12 cellular contexts compared by ENCODE assay signal in genomic region chr10:92208736-92209135, GRCh38.
DNase-seq lines count a peak whose midpoint lies in the region; ATAC-seq and TF ChIP-seq lines count a peak whose summit lies in the region.
"Had no signal": no experiment of that assay in that cellular context is flagged by ENCODE, and none has a peak within 500 bp of the region (broad histone marks: within the 10 kb centered on the region; RNA-seq: fewer than 3 reads in every experiment).

No MANE protein-coding gene starts in this region.

- no peaks in the 10 kb centered on the region for H3K27me3 Mint-ChIP-seq in activated CD8-positive, alpha-beta memory T cell treated with anti-CD3 and anti-CD28 coated beads, Interleukin-2, amount 10 ng/mL, durations not matched to agents 7 days and 5 days
- H3K27me3 Mint-ChIP-seq: central memory CD8-positive, alpha-beta T cell had no signal

- POLR2A ChIA-PET in SK-N-SH (lab: Yijun Ruan, JAX), result no interaction called here

- H3K79me2 ChIP-seq in SK-N-SH (ENCODE audit: insufficient read depth) (0 out of 2 replicates have a peak, but pooled peaks cover 6% of the 10 kb centered on the region), osteoblast (ENCODE audit: insufficient read depth, low read length) (no peaks in the 10 kb centered on the region)

- H3F3A ChIP-seq in SK-N-SH (replicated peaks; ENCODE audit: insufficient read depth), result peaks cover 27% of the 10 kb centered on the region

- TF ChIP-seq EP300 in SK-N-SH (IDR thresholded peaks at IDR 0.05; ENCODE audit: borderline replicate concordance in 1 of 2, low read depth in 1 of 2, low read length in 1 of 2), result no peak

- no peak overlapping the region for H3K9ac ChIP-seq in SK-N-SH

- H3K4me2 ChIP-seq in SK-N-SH, result no peak overlapping the region; the same call in 1 of the 2 replicates
- H3K4me2 ChIP-seq in osteoblast (ENCODE audit: insufficient read depth, low read length), result no peak overlapping the region

- no peaks in the 10 kb centered on the region for H3K9me3 Mint-ChIP-seq in activated CD8-positive, alpha-beta memory T cell treated with anti-CD3 and anti-CD28 coated beads, Interleukin-2, amount 10 ng/mL, durations not matched to agents 7 days and 5 days (ENCODE audit: low read depth)
- H3K9me3 Mint-ChIP-seq: central memory CD8-positive, alpha-beta T cell had no signal

- H3K4me3 Mint-ChIP-seq in activated CD8-positive, alpha-beta memory T cell treated with anti-CD3 and anti-CD28 coated beads, Interleukin-2, amount 10 ng/mL, durations not matched to agents 7 days and 5 days, result no peak overlapping the region
- H3K4me3 Mint-ChIP-seq: central memory CD8-positive, alpha-beta T cell had no signal

- H4K20me1 ChIP-seq in SK-N-SH (ENCODE audit: insufficient read depth) (no peaks in the 10 kb centered on the region), osteoblast (ENCODE audit: insufficient read depth, low read length) (no peaks in the 10 kb centered on the region)

- H3K4me3 ChIP-seq in left ventricle myocardium inferior (no peak overlapping the region), right atrium auricular region (no peak overlapping the region), SK-N-SH (ENCODE audit: low read depth in 2 of 2, low read length in 1 of 2) (no peak overlapping the region), fibroblast of pulmonary artery (replicated peaks; ENCODE audit: low read depth, low read length) (no peak overlapping the region), osteoblast (ENCODE audit: insufficient read depth, low read length) (no peak overlapping the region)
- H3K4me3 ChIP-seq: upper lobe of left lung had no signal

- CTCF ChIA-PET in SK-N-SH (lab: Yijun Ruan, JAX), result interaction anchor here (1.1 kb wide), 2 partner anchors 12 to 23 kb away, joined by 3 to 4 read pairs; no protein-coding TSS in a partner anchor
- CTCF ChIA-PET in activated CD8-positive, alpha-beta memory T cell treated with anti-CD3 and anti-CD28 coated beads, Interleukin-2, amount 10 ng/mL, durations not matched to agents 7 days and 5 days (lab: Charles Lee), result interaction anchor here (1.1 to 1.2 kb wide), 2 partner anchors 12 to 84 kb away, joined by 3 to 4 read pairs; no protein-coding TSS in a partner anchor

- H3K4me1 Mint-ChIP-seq in activated CD8-positive, alpha-beta memory T cell treated with anti-CD3 and anti-CD28 coated beads, Interleukin-2, amount 10 ng/mL, durations not matched to agents 7 days and 5 days, result peaks cover 22% of the 10 kb centered on the region

- DNase-seq in left ventricle myocardium inferior (no peak), right atrium auricular region (ENCODE audit: low spot score) (no peak), SK-N-SH (no peak), fibroblast of pulmonary artery (ENCODE audit: low read depth) (peak; percentile 27), NCI-H524 treated with DMSO at 0.1 percent for 48 hours (lab: John Stamatoyannopoulos, UW) (no peak), osteoblast (ENCODE audit: insufficient read length, low spot score, missing footprints) (no peak)
- DNase-seq in activated CD8-positive, alpha-beta memory T cell treated with anti-CD3 and anti-CD28 coated beads, Interleukin-2, amount 10 ng/mL, durations not matched to agents 7 days and 5 days, result no peak
- DNase-seq: activated effector memory CD4-positive, alpha-beta T cell treated with Interleukin-2 at 50 U/mL for 16 hours; mesendoderm; upper lobe of left lung had no signal

- H3K27me3 ChIP-seq in left ventricle myocardium inferior (ENCODE audit: low read depth), result no peaks in the 10 kb centered on the region
- H3K27me3 ChIP-seq in right atrium auricular region, result no peaks in the 10 kb centered on the region
- H3K27me3 ChIP-seq in SK-N-SH (ENCODE audit: insufficient read depth), result no peaks in the 10 kb centered on the region
- H3K27me3 ChIP-seq in osteoblast (ENCODE audit: insufficient read depth, low read length), result no peaks in the 10 kb centered on the region
- H3K27me3 ChIP-seq: upper lobe of left lung had no signal

- H3K36me3 Mint-ChIP-seq in activated CD8-positive, alpha-beta memory T cell treated with anti-CD3 and anti-CD28 coated beads, Interleukin-2, amount 10 ng/mL, durations not matched to agents 7 days and 5 days, result peaks cover 10% of the 10 kb centered on the region

- TF ChIP-seq CTCF in left ventricle myocardium inferior (IDR thresholded peaks at IDR 0.05; ENCODE audit: borderline replicate concordance) (no peak), right atrium auricular region (IDR thresholded peaks at IDR 0.05) (no peak), SK-N-SH (IDR thresholded peaks at IDR 0.05) (no peak), fibroblast of pulmonary artery (IDR thresholded peaks at IDR 0.05; ENCODE audit: low read length, missing control alignments) (no peak), osteoblast (IDR thresholded peaks at IDR 0.05; ENCODE audit: extremely low read depth, low read depth, low read length) (no peak)

- H3K36me3 ChIP-seq in left ventricle myocardium inferior (peaks cover 8% of the 10 kb centered on the region), right atrium auricular region (no peaks in the 10 kb centered on the region), SK-N-SH (replicated peaks in 1 of 2; ENCODE audit: control insufficient read depth in 1 of 2, insufficient read depth in 2 of 2, low read length in 1 of 2) (no peaks in the 10 kb centered on the region), osteoblast (ENCODE audit: insufficient read depth, low read length) (no peaks in the 10 kb centered on the region)
- H3K36me3 ChIP-seq: upper lobe of left lung had no signal

- peaks cover 40% of the 10 kb centered on the region for H3K4me1 ChIP-seq in left ventricle myocardium inferior
- peaks cover 0 to 18% of the 10 kb centered on the region in 2 donors for H3K4me1 ChIP-seq in right atrium auricular region
- H3K4me1 ChIP-seq in SK-N-SH (ENCODE audit: control insufficient read depth in 1 of 2, insufficient read depth in 2 of 2, low read depth in 1 of 2, low read length in 1 of 2), result peaks cover 0 to 19% of the 10 kb centered on the region in 2 experiments; a peak in 2 of 4 replicates
- H3K4me1 ChIP-seq in osteoblast (ENCODE audit: insufficient read depth, low read length), result no peaks in the 10 kb centered on the region

- no peak for ATAC-seq in activated CD8-positive, alpha-beta memory T cell treated with anti-CD3 and anti-CD28 coated beads, Interleukin-2, amount 10 ng/mL, durations not matched to agents 7 days and 5 days
- ATAC-seq in HG03460 (IDR thresholded peaks at IDR 0.05; ENCODE audit: unreplicated experiment), result no peak

- H3K9me2 ChIP-seq in SK-N-SH, result no peaks in the 10 kb centered on the region

- 52% methylated on average over 3 of the region's 3 CpGs for WGBS in SK-N-SH (ENCODE audit: low lambda C conversion rate)

- H2AFZ ChIP-seq in SK-N-SH (ENCODE audit: low read depth) (no peak overlapping the region), osteoblast (ENCODE audit: low read length) (no peak overlapping the region)

- no peak for TF ChIP-seq RAD21 in SK-N-SH (IDR thresholded peaks at IDR 0.05; ENCODE audit: low read length)

- H3K27ac ChIP-seq in left ventricle myocardium inferior (replicated peaks), result peak overlapping the region; percentile 2
- H3K27ac ChIP-seq in right atrium auricular region, result peak overlapping the region in 1 of 2 donors; percentile 6
- H3K27ac ChIP-seq in SK-N-SH (ENCODE audit: low read depth in 2 of 2, low read length in 1 of 2), result peak overlapping the region in 1 of 2 experiments; percentile 79; a peak in 2 of 4 replicates
- H3K27ac ChIP-seq in osteoblast (ENCODE audit: low read depth, low read length), result no peak overlapping the region

- no peak overlapping the region for H3K27ac Mint-ChIP-seq in activated CD8-positive, alpha-beta memory T cell treated with anti-CD3 and anti-CD28 coated beads, Interleukin-2, amount 10 ng/mL, durations not matched to agents 7 days and 5 days

- intact Hi-C loops in left ventricle myocardium inferior (cut with micrococcal nuclease), result no loop called here

- H3K9me3 ChIP-seq in left ventricle myocardium inferior (replicated peaks), result no peaks in the 10 kb centered on the region
- no peaks in the 10 kb centered on the region for H3K9me3 ChIP-seq in right atrium auricular region
- no peaks in the 10 kb centered on the region for H3K9me3 ChIP-seq in SK-N-SH
- H3K9me3 ChIP-seq in osteoblast (ENCODE audit: low read depth, low read length), result no peaks in the 10 kb centered on the region
- H3K9me3 ChIP-seq: upper lobe of left lung had no signal

TF ChIP-seq in SK-N-SH, 30 proteins besides CTCF, POLR2A, EP300 and RAD21 (continues in another document):
- no peak; the same call in 1 of the 2 replicates for TF ChIP-seq NFIC (IDR thresholded peaks at IDR 0.05; ENCODE audit: borderline replicate concordance)
- no peak for TF ChIP-seq SIN3A (IDR thresholded peaks at IDR 0.05; ENCODE audit: borderline replicate concordance, low read depth, low read length)
- no peak for TF ChIP-seq NRF1 (IDR thresholded peaks at IDR 0.05; ENCODE audit: low read depth, low read length)
- no peak for TF ChIP-seq FOXM1 (IDR thresholded peaks at IDR 0.05; ENCODE audit: low read depth)
- no peak for TF ChIP-seq IRF3 (IDR thresholded peaks at IDR 0.05; ENCODE audit: low read depth, low read length)
- peak; percentile 22; the same call in 1 of the 2 replicates for TF ChIP-seq FOSL2 (IDR thresholded peaks at IDR 0.05; ENCODE audit: borderline replicate concordance, low read depth)
- no peak for TF ChIP-seq POLR2AphosphoS5 (IDR thresholded peaks at IDR 0.05; ENCODE audit: low read depth, low read length)
- no peak for TF ChIP-seq SMC3 (IDR thresholded peaks at IDR 0.05; ENCODE audit: low read depth, low read length)
- TF ChIP-seq TCF12 (IDR thresholded peaks at IDR 0.05), result peak; percentile 36; the same call in 1 of the 2 replicates
- TF ChIP-seq USF2 (IDR thresholded peaks at IDR 0.05; ENCODE audit: borderline replicate concordance, low read depth, low read length), result no peak
- peak; percentile 13; the same call in 1 of the 2 replicates for TF ChIP-seq JUND (IDR thresholded peaks at IDR 0.05)
- no peak for TF ChIP-seq TAF1 (IDR thresholded peaks at IDR 0.05; ENCODE audit: borderline replicate concordance, low read depth, low read length)
